Comparison of ENCODE assay signal across 8 cellular contexts in the genomic region with DNA sequence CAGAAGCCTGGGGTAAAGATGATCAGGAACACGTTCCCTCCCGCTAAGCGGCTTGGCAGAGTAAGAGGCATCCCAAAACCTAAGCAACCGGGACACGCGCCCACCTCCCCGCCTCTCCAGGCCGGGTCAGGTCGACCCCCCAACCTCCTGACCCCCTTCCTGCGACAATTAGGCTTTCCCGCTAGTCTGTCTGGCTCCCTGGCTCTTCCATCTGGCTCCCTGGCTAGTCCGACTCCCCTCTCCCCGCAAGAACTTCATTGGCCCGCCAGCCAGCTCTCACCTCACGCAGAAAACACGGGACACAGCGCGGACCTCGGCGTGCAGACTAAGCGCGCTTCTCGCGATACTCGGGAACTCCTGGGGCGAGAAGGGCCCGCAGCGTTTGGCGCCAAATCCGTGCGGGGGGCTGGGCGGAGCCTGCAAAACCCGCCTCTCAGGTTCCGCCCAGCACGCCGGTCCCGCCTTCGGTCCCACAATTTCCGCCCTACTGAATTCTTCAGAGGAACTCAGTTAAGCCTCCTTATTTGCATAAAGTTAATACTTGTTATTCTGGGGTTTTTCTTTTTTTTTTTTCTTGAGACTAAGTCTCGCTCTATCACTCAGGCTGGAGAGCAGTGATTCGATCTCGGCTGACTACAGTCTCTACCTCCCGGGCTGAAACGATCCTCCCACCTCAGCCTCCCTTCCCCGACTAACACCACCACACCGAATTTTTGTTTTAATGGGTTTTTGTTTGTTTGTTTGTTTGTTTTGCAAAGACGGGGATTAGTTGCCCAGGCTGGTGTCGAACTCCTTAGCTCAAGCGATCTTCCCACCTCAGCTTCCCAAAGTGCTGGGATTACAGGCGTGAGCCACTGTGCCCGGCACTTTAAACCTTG. TPM values are rescaled to one million over a fixed set of nuclear protein-coding genes. Genes with fewer than 3 reads are reported as not detected.
DNase-seq lines count a peak whose midpoint lies in the region; ATAC-seq, FAIRE-seq and TF ChIP-seq lines count a peak whose summit lies in the region.

A gene with protein sequence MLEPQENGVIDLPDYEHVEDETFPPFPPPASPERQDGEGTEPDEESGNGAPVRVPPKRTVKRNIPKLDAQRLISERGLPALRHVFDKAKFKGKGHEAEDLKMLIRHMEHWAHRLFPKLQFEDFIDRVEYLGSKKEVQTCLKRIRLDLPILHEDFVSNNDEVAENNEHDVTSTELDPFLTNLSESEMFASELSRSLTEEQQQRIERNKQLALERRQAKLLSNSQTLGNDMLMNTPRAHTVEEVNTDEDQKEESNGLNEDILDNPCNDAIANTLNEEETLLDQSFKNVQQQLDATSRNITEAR (minus strand): TSS at position 327 of the 878 bp plus-strand sequence. CDS start 3,738 bp downstream, outside the sequence.

- WGBS in small intestine, 3 donors, result 4 to 6% (median 5%) methylated on average over 51 of the region's 51 CpGs

- TF ChIP-seq POLR2A in GM18951 (IDR thresholded peaks at IDR 0.05; ENCODE audit: extremely low read depth, insufficient read depth, insufficient read length), result peak; percentile 88

- H3K27ac ChIP-seq in small intestine (ENCODE audit: low read depth in 1 of 2, low read length in 1 of 2), result peak within 1 kb of the TSS in 1 of 2 donors; percentile 74

- peak within 1 kb of the TSS; percentile 78 for H3K4me3 ChIP-seq in WI38 (ENCODE audit: low read depth, low read length)
- H3K4me3 ChIP-seq in bronchial epithelial cell (ENCODE audit: low read depth, low read length), result peak within 1 kb of the TSS; percentile 87
- H3K4me3 ChIP-seq in small intestine (ENCODE audit: low read depth in 1 of 2, low read length in 2 of 2), result peak within 1 kb of the TSS; percentile 50 to 52

- no peak for TF ChIP-seq CTCF in WI38 (IDR thresholded peaks at IDR 0.05; ENCODE audit: low read depth, low read length)
- TF ChIP-seq CTCF in bronchial epithelial cell (IDR thresholded peaks at IDR 0.05; ENCODE audit: insufficient read depth, low read length, severe bottlenecking), result no peak

- peak; percentile 94 for ATAC-seq in HG03175 (IDR thresholded peaks at IDR 0.05; ENCODE audit: unreplicated experiment)

- in situ Hi-C loops in GM18951 (cut with MboI; ENCODE audit: low sequenced_read_pairs, unreplicated experiment), result no loop called here

- H3K27me3 ChIP-seq in bronchial epithelial cell (ENCODE audit: control insufficient read depth, insufficient read depth, low read length), result no peaks in the 10 kb centered on the region
- no peaks in the 10 kb centered on the region for H3K27me3 ChIP-seq in small intestine (ENCODE audit: control insufficient read depth in 2 of 2, insufficient read depth in 2 of 2, low read length in 2 of 2)

- DNase-seq in AG08396 (ENCODE audit: low spot score) (peak; percentile 97), NCI-H2227 treated with DMSO at 0.1 percent for 48 hours (lab: John Stamatoyannopoulos, UW) (peak; percentile 90), bronchial epithelial cell (ENCODE audit: low read depth) (peak; percentile 82), iPS-NIHi11 (ENCODE audit: low spot score) (peak; percentile 97), small intestine (peak; percentile 95)

- FAIRE-seq in bronchial epithelial cell (lab: Jason Lieb, UNC) (no peak), small intestine (lab: Jason Lieb, UNC) (no peak)

- H3K4me1 ChIP-seq in small intestine (ENCODE audit: control insufficient read depth in 2 of 2, insufficient read depth in 1 of 2, low read depth in 1 of 2, low read length in 1 of 2), result no peaks in the 10 kb centered on the region

- H3K36me3 ChIP-seq in bronchial epithelial cell (ENCODE audit: control insufficient read depth, insufficient read depth, low read length), result no peaks in the 10 kb centered on the region
- no peaks in the 10 kb centered on the region for H3K36me3 ChIP-seq in small intestine (ENCODE audit: control insufficient read depth in 2 of 2, insufficient read depth in 2 of 2, low read length in 2 of 2)

- no peaks in the 10 kb centered on the region for H3K9me3 ChIP-seq in small intestine (ENCODE audit: control insufficient read depth, low read depth)

RNA-seq across cellular contexts. Expression of the gene that starts here (rescaled TPM):
- total RNA-seq in bronchial epithelial cell, result 10.5 and 17.8 TPM in 2 replicates
- 1 to 10 TPM in 1 of 3 donors, under 1 TPM in 2; 0.27 to 7.2 (median 0.67) TPM for polyA plus RNA-seq in small intestine
